ENCODE assay signal across 24 cellular contexts in genomic region chr6:24387818-24388217, GRCh38. TPM values are rescaled to one million over a fixed set of nuclear protein-coding genes. Genes with fewer than 3 reads are reported as not detected.
A peak's percentile ranks its signal among the peaks of the same experiment; 100 is the strongest.
DNase-seq lines count a peak whose midpoint lies in the region; ATAC-seq, FAIRE-seq and TF ChIP-seq lines count a peak whose summit lies in the region.
"Had no signal": no experiment of that assay in that cellular context is flagged by ENCODE, and none has a peak within 500 bp of the region (broad histone marks: within the 10 kb centered on the region; RNA-seq: fewer than 3 reads in every experiment).

No MANE protein-coding gene starts in this region.

- H3K4me2 ChIP-seq in A549: no peak overlapping the region
- H3K4me2 ChIP-seq in GM23338: no peak overlapping the region
- peak overlapping the region; percentile 63 for H3K4me2 ChIP-seq in mammary epithelial cell (ENCODE audit: insufficient read depth, low read depth, low read length)
- H3K4me2 ChIP-seq in mesenchymal stem cell (ENCODE audit: low read length, poor library complexity, severe bottlenecking): no peak overlapping the region
- no peak overlapping the region for H3K4me2 ChIP-seq in neuronal stem cell (ENCODE audit: insufficient read depth, low read length, poor library complexity, severe bottlenecking)

- ATAC-seq in A549 (no peak), GM23338 (no peak), GM21723 (IDR thresholded peaks at IDR 0.05; ENCODE audit: unreplicated experiment) (no peak), HG03095 (IDR thresholded peaks at IDR 0.05; ENCODE audit: unreplicated experiment) (no peak)
- ATAC-seq: GM12878, Panc1 had no signal

- H3K9me3 ChIP-seq in A549 (no peaks in the 10 kb centered on the region), mammary epithelial cell (replicated peaks; ENCODE audit: insufficient read depth, low read length) (no peaks in the 10 kb centered on the region), mesenchymal stem cell (ENCODE audit: control insufficient read depth, low read length) (no peaks in the 10 kb centered on the region), neuronal stem cell (replicated peaks in 1 of 2; ENCODE audit: control insufficient read depth in 2 of 2, insufficient read depth in 1 of 2, low read depth in 1 of 2, low read length in 2 of 2) (no peaks in the 10 kb centered on the region)

- POLR2A ChIA-PET in A549 (lab: Yijun Ruan, JAX): no interaction called here

- 87% methylated on average over 1 of the region's 1 CpG for WGBS in A549 (ENCODE audit: missing lambda C conversion rate)
- WGBS in mammary epithelial cell (ENCODE audit: low coverage, missing lambda C conversion rate): 0% methylated on average over 1 of the region's 1 CpG
- no CpG with 5 or more reads among the region's 1 CpG for WGBS in mesenchymal stem cell
- no CpG with 5 or more reads among the region's 1 CpG for WGBS in neuronal stem cell (ENCODE audit: extremely low coverage in 2 of 2, insufficient read length in 2 of 2, insufficient replicate concordance in 1 of 2), 2 donors

- H2AFZ ChIP-seq in GM23338: peak overlapping the region; percentile 13; the same call in 1 of the 2 replicates
- H2AFZ ChIP-seq in mammary epithelial cell (ENCODE audit: low read depth, low read length): peak overlapping the region; percentile 81
- no peak overlapping the region for H2AFZ ChIP-seq in mesenchymal stem cell (ENCODE audit: low read depth, low read length)
- no peak overlapping the region for H2AFZ ChIP-seq in neuronal stem cell (ENCODE audit: low read length)

- no peaks in the 10 kb centered on the region for H3K4me1 Mint-ChIP-seq in GM23338

- H3K14ac ChIP-seq in mesenchymal stem cell (ENCODE audit: low read length in 2 of 2) (no peak overlapping the region), neuronal stem cell (ENCODE audit: low read length) (no peak overlapping the region)

- no peak for TF ChIP-seq EP300 in A549 (IDR thresholded peaks at IDR 0.05)

- in situ Hi-C loops in mammary epithelial cell (cut with MboI; ENCODE audit: low sequenced_read_pairs in 2 of 2): loop anchor here in 1 of 2 donors (5.0 kb wide), 1 partner anchor 106 kb away; no protein-coding TSS in a partner anchor

- TF ChIP-seq CTCF in A549 (IDR thresholded peaks at IDR 0.05): no peak
- no peak for TF ChIP-seq CTCF in GM23338 (conservative IDR thresholded peaks at IDR 0.05; ENCODE audit: low read depth in 2 of 2)
- no peak for TF ChIP-seq CTCF in mammary epithelial cell (conservative IDR thresholded peaks at IDR 0.05 in 1 of 2, IDR thresholded peaks at IDR 0.05 in 1 of 2; ENCODE audit: extremely low read depth in 1 of 2, insufficient read depth in 1 of 2, low read depth in 1 of 2, low read length in 2 of 2)

- no peak overlapping the region for H3K4ac ChIP-seq in mesenchymal stem cell (ENCODE audit: low read depth in 1 of 2, low read length in 2 of 2)
- H3K4ac ChIP-seq in neuronal stem cell (ENCODE audit: low read length): no peak overlapping the region

- no peaks in the 10 kb centered on the region for H3K36me3 Mint-ChIP-seq in GM23338 (ENCODE audit: low read depth)
- H3K36me3 Mint-ChIP-seq: CD4-positive, CD25-positive, alpha-beta regulatory T cell had no signal

- H2BK15ac ChIP-seq in mesenchymal stem cell (ENCODE audit: low read depth, poor library complexity, severe bottlenecking): no peak overlapping the region
- no peak overlapping the region for H2BK15ac ChIP-seq in neuronal stem cell (ENCODE audit: low read length)

- no peak overlapping the region for H3K27ac Mint-ChIP-seq in GM23338
- H3K27ac Mint-ChIP-seq: CD4-positive, CD25-positive, alpha-beta regulatory T cell had no signal

- no peak overlapping the region for H2AK5ac ChIP-seq in mesenchymal stem cell (ENCODE audit: low read length, severe bottlenecking)
- H2AK5ac ChIP-seq in neuronal stem cell (ENCODE audit: low read depth, low read length): no peak overlapping the region

- no peaks in the 10 kb centered on the region; the same call in 2 of the 3 replicates for H3K9me3 Mint-ChIP-seq in GM23338

- H3K36me3 ChIP-seq in GM23338 (ENCODE audit: insufficient read depth) (no peaks in the 10 kb centered on the region), mammary epithelial cell (ENCODE audit: insufficient read depth, low read length) (no peaks in the 10 kb centered on the region), mesenchymal stem cell (ENCODE audit: control insufficient read depth in 1 of 2, insufficient read depth in 2 of 2, low read depth in 1 of 2, low read length in 2 of 2) (no peaks in the 10 kb centered on the region), neuronal stem cell (replicated peaks in 1 of 2; ENCODE audit: control insufficient read depth in 2 of 2, insufficient read depth in 2 of 2, low read length in 2 of 2) (no peaks in the 10 kb centered on the region)

- H4K91ac ChIP-seq in mesenchymal stem cell (ENCODE audit: low read length) (no peak overlapping the region), neuronal stem cell (ENCODE audit: low read depth, low read length, poor library complexity) (no peak overlapping the region)

- H2BK5ac ChIP-seq in mesenchymal stem cell (ENCODE audit: low read depth, low read length, poor library complexity, severe bottlenecking) (no peak overlapping the region), neuronal stem cell (ENCODE audit: low read length) (no peak overlapping the region)

- peaks cover 4% of the 10 kb centered on the region for H3K27me3 Mint-ChIP-seq in GM23338 (ENCODE audit: insufficient read depth, low read depth, poor library complexity)

- H3K27ac ChIP-seq in A549 (peak overlapping the region; percentile 38 to 43; a peak in 3 of 6 replicates), GM23338 (ENCODE audit: low read depth) (no peak overlapping the region), mammary epithelial cell (ENCODE audit: insufficient read depth, low read depth, low read length) (peak overlapping the region; percentile 11), mesenchymal stem cell (ENCODE audit: low read length, poor library complexity, severe bottlenecking) (peak overlapping the region; percentile 11), neuronal stem cell (replicated peaks; ENCODE audit: low read length) (no peak overlapping the region)

- CTCF ChIA-PET in A549 (lab: Yijun Ruan, JAX) (interaction anchor here (1.6 to 4.9 kb wide), 6 partner anchors 12 to 130 kb away, joined by 4 to 79 read pairs (median 6); partner anchors contain the start of gene DCDC2), mammary epithelial cell (lab: Charles Lee; ENCODE audit: low non-redundant PET) (interaction anchor here (1.9 kb wide), 1 partner anchor 105 kb away, joined by 20 read pairs; no protein-coding TSS in a partner anchor)

- dilution Hi-C loops in mammary epithelial cell (cut with HindIII; ENCODE audit: low sequenced_read_pairs): no loop called here

- H2BK120ac ChIP-seq in mesenchymal stem cell (ENCODE audit: low read depth, low read length) (no peak overlapping the region), neuronal stem cell (ENCODE audit: low read depth, low read length) (no peak overlapping the region)

- H3K9ac ChIP-seq in mammary epithelial cell (ENCODE audit: insufficient read depth, low read length) (no peak overlapping the region), mesenchymal stem cell (ENCODE audit: low read length) (no peak overlapping the region), neuronal stem cell (ENCODE audit: low read depth, low read length, poor library complexity) (no peak overlapping the region)

- no TSS peak for BruUV-seq in mammary epithelial cell (replicated peaks; lab: Mats Ljungman, UMichigan)

- DNase-seq in A549 (ENCODE audit: low read depth in 1 of 2, low spot score in 1 of 2) (no peak), GM23338 (ENCODE audit: low spot score) (no peak), mammary epithelial cell (peak; percentile 55), mesenchymal stem cell (no peak), neuronal stem cell (ENCODE audit: low spot score) (no peak)
- DNase-seq: CD4-positive, CD25-positive, alpha-beta regulatory T cell; COR-L47; DMS 273 treated with DMSO at 0.1 percent for 48 hours; DMS79 treated with DMSO at 0.1 percent for 48 hours; HCEC 1CT; MM.1S; NCI-H1048; NCI-H1417 treated with DMSO at 0.1 percent for 48 hours; NCI-H187 treated with DMSO at 0.1 percent for 48 hours; NCI-H510A; NK-92 treated with Interleukin-12 subunit alpha and Interleukin-12 subunit beta, amount 100 ng/mL, for 24 hours; T-helper 1 cell had no signal

- H3K4me3 ChIP-seq in A549 (no peak overlapping the region), GM23338 (no peak overlapping the region), mammary epithelial cell (replicated peaks in 1 of 3; ENCODE audit: insufficient read depth in 1 of 3, low read depth in 2 of 3, low read length in 3 of 3) (no peak overlapping the region), mesenchymal stem cell (ENCODE audit: insufficient read depth in 1 of 2, low read depth in 1 of 2, low read length in 2 of 2) (no peak overlapping the region), neuronal stem cell (ENCODE audit: low read length in 2 of 2) (no peak overlapping the region)
- H3K4me3 ChIP-seq: GM12878 had no signal

- no peak for FAIRE-seq in A549 (lab: Jason Lieb, UNC)
- FAIRE-seq: A204.1, GM12878 had no signal

- no peaks in the 10 kb centered on the region for H3F3A ChIP-seq in GM23338 (replicated peaks; ENCODE audit: low read depth)

- H3K4me3 Mint-ChIP-seq in GM23338: no peak overlapping the region
- H3K4me3 Mint-ChIP-seq: CD4-positive, CD25-positive, alpha-beta regulatory T cell had no signal

- H3K4me1 ChIP-seq in A549 (peaks cover 24% of the 10 kb centered on the region; the same call in 2 of the 3 replicates), GM23338 (ENCODE audit: insufficient read depth) (no peaks in the 10 kb centered on the region), mammary epithelial cell (ENCODE audit: insufficient read depth, low read length) (peaks cover 5% of the 10 kb centered on the region), mesenchymal stem cell (ENCODE audit: control insufficient read depth, insufficient read depth, low read depth, low read length) (peaks cover 5% of the 10 kb centered on the region), neuronal stem cell (ENCODE audit: control insufficient read depth in 2 of 2, insufficient read depth in 1 of 2, low read depth in 1 of 2, low read length in 2 of 2) (no peaks in the 10 kb centered on the region)

- H3K18ac ChIP-seq in mesenchymal stem cell (ENCODE audit: low read depth in 1 of 2, low read length in 2 of 2): no peak overlapping the region
- H3K18ac ChIP-seq in neuronal stem cell (ENCODE audit: low read length): no peak overlapping the region

- no peak overlapping the region for H2BK12ac ChIP-seq in mesenchymal stem cell (ENCODE audit: low read length in 2 of 2)
- no peak overlapping the region for H2BK12ac ChIP-seq in neuronal stem cell (ENCODE audit: low read length)

- H3K27me3 ChIP-seq in GM23338 (ENCODE audit: insufficient read depth): no peaks in the 10 kb centered on the region
- H3K27me3 ChIP-seq in mammary epithelial cell (ENCODE audit: insufficient read depth, low read length): no peaks in the 10 kb centered on the region
- H3K27me3 ChIP-seq in mesenchymal stem cell (ENCODE audit: control insufficient read depth in 1 of 2, insufficient read depth in 1 of 2, low read length in 2 of 2): no peaks in the 10 kb centered on the region
- no peaks in the 10 kb centered on the region for H3K27me3 ChIP-seq in neuronal stem cell (ENCODE audit: control insufficient read depth in 3 of 3, insufficient read depth in 3 of 3, low read depth in 1 of 3, low read length in 3 of 3)

- H4K8ac ChIP-seq in mesenchymal stem cell (ENCODE audit: low read length) (no peak overlapping the region), neuronal stem cell (ENCODE audit: low read depth, low read length) (no peak overlapping the region)

- no peaks in the 10 kb centered on the region for H3K79me2 ChIP-seq in GM23338 (replicated peaks; ENCODE audit: insufficient read depth)
- H3K79me2 ChIP-seq in mammary epithelial cell (ENCODE audit: insufficient read depth, low read length): no peaks in the 10 kb centered on the region

- H4K20me1 ChIP-seq in GM23338 (replicated peaks; ENCODE audit: insufficient read depth) (no peaks in the 10 kb centered on the region), mammary epithelial cell (ENCODE audit: insufficient read depth, low read length) (no peaks in the 10 kb centered on the region)

- H3K9me2 ChIP-seq in GM23338 (ENCODE audit: insufficient read depth): no peaks in the 10 kb centered on the region

- H3K23ac ChIP-seq in mesenchymal stem cell (ENCODE audit: low read length in 2 of 2): no peak overlapping the region
- no peak overlapping the region for H3K23ac ChIP-seq in neuronal stem cell (ENCODE audit: low read depth, low read length, poor library complexity)

- intact Hi-C loops in mammary epithelial cell (cut with micrococcal nuclease): loop anchor here (2.0 kb wide), 1 partner anchor 27 kb away; no protein-coding TSS in a partner anchor

- no peak for TF ChIP-seq RAD21 in A549 (conservative IDR thresholded peaks at IDR 0.05 in 1 of 2, IDR thresholded peaks at IDR 0.05 in 1 of 2)

- no peak for TF ChIP-seq POLR2A in A549 (IDR thresholded peaks at IDR 0.05; ENCODE audit: low read length)

- no peaks in the 10 kb centered on the region for H3K79me1 ChIP-seq in mesenchymal stem cell (replicated peaks; ENCODE audit: low read length, poor library complexity, severe bottlenecking)
- H3K79me1 ChIP-seq in neuronal stem cell (ENCODE audit: low read depth, low read length): no peaks in the 10 kb centered on the region

RNA-seq across cellular contexts. Expression of gene MRS2, which starts 14.9 kb away (rescaled TPM):
- polyA plus RNA-seq in A549 (2011; rRNA removed) (20.3 and 24.8 TPM in 2 replicates), A549 (2017; fragmentation: RNase III; extraction: RNeasy Plus Mini Kit Qiagen cat#74134 plus additional on column Dnase treatment) (21.8 to 22.6 TPM (median 22.6 TPM) in 3 replicates), GM23338 (2016; fragmentation: Nextera tagmentation; extraction: Ambion mirVana) (74.6 and 80.9 TPM in 2 replicates), mammary epithelial cell (18.2 TPM)
- 11.3 and 12.4 TPM in 2 replicates for polyA plus RNA-seq in A549 (2012; cell fraction: cytosol; rRNA removed)
- 14.6 and 17.0 TPM in 2 replicates for polyA plus RNA-seq in A549 (2012; cell fraction: nucleus; rRNA removed)
- 8.1 and 13.0 TPM in 2 replicates for polyA minus RNA-seq in A549 (2011; rRNA and poly(A)+ RNA removed)
- 121 and 125 TPM in 2 replicates for total RNA-seq in GM23338 (2014; rRNA removed; shearing (Covaris generic))
- 10 to 100 TPM; 23.0 to 26.8 TPM for total RNA-seq in mammary epithelial cell
- 98.2 TPM for polyA minus RNA-seq in mammary epithelial cell
- 18.7 TPM for polyA plus RNA-seq in mesenchymal stem cell (2013, experiment 1 of 2)
- 19.3 TPM for polyA plus RNA-seq in mesenchymal stem cell (2013, experiment 2 of 2)
- polyA plus RNA-seq in neuronal stem cell (2013, experiment 1 of 2): 20.7 TPM
- 19.9 TPM for polyA plus RNA-seq in neuronal stem cell (2013, experiment 2 of 2)

RNA-seq across cellular contexts. Expression of gene DCDC2, which starts 30.0 kb away (rescaled TPM):
- polyA plus RNA-seq in A549 (2011; rRNA removed) (7.9 and 9.4 TPM in 2 replicates), A549 (2017; fragmentation: RNase III; extraction: RNeasy Plus Mini Kit Qiagen cat#74134 plus additional on column Dnase treatment) (7.9 to 9.1 TPM (median 8.0 TPM) in 3 replicates), GM23338 (2016; fragmentation: Nextera tagmentation; extraction: Ambion mirVana) (0.12 and 0.79 TPM in 2 replicates), mammary epithelial cell (0.02 TPM)
- polyA plus RNA-seq in A549 (2012; cell fraction: cytosol; rRNA removed): 2.9 TPM in 2 replicates
- polyA plus RNA-seq in A549 (2012; cell fraction: nucleus; rRNA removed): 3.4 and 3.5 TPM in 2 replicates
- 3.8 and 7.2 TPM in 2 replicates for polyA minus RNA-seq in A549 (2011; rRNA and poly(A)+ RNA removed)
- total RNA-seq in GM23338 (2014; rRNA removed; shearing (Covaris generic)): 0.50 and 0.59 TPM in 2 replicates
- under 1 TPM; 0.17 to 0.38 TPM for total RNA-seq in mammary epithelial cell
- polyA minus RNA-seq in mammary epithelial cell: not detected
- 0.04 TPM for polyA plus RNA-seq in mesenchymal stem cell (2013, experiment 1 of 2)
- 0.08 TPM for polyA plus RNA-seq in mesenchymal stem cell (2013, experiment 2 of 2)
- polyA plus RNA-seq in neuronal stem cell (2013, experiment 1 of 2): 0.10 TPM
- polyA plus RNA-seq in neuronal stem cell (2013, experiment 2 of 2): 0.15 TPM
- total RNA-seq: CD4-positive, CD25-positive, alpha-beta regulatory T cell; LHCN-M2 had no signal
- polyA plus RNA-seq: BJ had no signal

Comparison
In these comparisons a context has a peak if more than half of its experiments do, and no peak if none do; other contexts are left out.
1. H3K27ac ChIP-seq: peak in A549 (2 of 2), mammary epithelial cell (single experiment) and mesenchymal stem cell (single experiment); none in GM23338 (single experiment) and neuronal stem cell (single experiment).
2. H2AFZ ChIP-seq: peak in GM23338 (single experiment) and mammary epithelial cell (single experiment); none in mesenchymal stem cell (single experiment) and neuronal stem cell (single experiment).